Comparison of ENCODE assay signal across 1 cellular context in the genomic region with DNA sequence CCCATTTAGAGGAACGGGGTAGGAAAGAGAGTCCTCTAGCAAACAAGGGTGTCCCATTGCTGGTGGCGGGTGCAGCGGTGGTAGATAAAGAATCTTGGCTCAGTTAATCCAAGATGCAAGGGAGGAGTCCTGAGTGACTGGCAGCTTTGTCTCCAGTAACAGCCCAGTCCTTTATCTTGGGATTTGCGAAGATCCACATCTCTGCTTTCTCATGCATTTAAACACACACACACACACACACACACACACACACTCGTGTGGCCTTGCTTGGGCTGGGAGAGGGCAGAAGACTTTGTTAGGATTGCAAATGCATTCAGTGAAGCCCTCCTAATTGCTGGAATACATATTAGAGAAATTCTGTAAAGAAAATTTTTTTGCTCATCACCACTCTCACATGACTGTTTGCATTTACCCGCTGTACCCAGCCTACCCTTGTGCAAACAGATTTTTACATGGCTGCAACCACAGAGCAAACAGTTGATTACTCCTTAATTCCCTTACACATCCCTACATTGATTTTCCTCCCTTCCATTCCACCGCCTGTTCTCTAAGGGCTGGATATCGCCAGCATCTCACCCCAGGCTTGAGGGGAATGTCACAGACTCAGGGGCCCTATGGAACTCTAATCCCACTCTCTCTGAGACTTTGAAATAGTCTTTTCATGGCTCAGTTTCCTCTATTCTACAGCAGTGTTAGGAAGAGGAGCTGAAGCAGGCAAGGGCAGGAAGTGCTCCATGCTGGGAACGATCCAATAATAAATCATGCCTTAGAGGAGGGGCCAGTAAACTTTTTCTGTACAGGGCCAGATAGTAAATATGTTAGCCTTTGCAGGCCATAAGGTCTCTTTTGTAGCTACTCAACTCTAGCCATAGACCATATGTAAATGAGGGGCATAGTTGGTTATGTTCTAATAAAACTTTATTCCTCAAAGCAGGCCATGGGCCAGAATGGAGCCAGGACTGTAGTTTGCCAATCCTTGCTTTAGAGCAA.
TF ChIP-seq lines count a peak whose summit lies in the region.

No MANE protein-coding gene starts in this region.

TF ChIP-seq in HEK293, 187 proteins besides CTCF, POLR2A, EP300 and RAD21 (continued from another document and continues in another):
- TF ChIP-seq, protein P1, sequence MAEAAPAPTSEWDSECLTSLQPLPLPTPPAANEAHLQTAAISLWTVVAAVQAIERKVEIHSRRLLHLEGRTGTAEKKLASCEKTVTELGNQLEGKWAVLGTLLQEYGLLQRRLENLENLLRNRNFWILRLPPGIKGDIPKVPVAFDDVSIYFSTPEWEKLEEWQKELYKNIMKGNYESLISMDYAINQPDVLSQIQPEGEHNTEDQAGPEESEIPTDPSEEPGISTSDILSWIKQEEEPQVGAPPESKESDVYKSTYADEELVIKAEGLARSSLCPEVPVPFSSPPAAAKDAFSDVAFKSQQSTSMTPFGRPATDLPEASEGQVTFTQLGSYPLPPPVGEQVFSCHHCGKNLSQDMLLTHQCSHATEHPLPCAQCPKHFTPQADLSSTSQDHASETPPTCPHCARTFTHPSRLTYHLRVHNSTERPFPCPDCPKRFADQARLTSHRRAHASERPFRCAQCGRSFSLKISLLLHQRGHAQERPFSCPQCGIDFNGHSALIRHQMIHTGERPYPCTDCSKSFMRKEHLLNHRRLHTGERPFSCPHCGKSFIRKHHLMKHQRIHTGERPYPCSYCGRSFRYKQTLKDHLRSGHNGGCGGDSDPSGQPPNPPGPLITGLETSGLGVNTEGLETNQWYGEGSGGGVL (tag by site-specific recombination; IDR thresholded peaks at IDR 0.05), result no peak
- no peak for TF ChIP-seq ZNF175 (tag by site-specific recombination; IDR thresholded peaks at IDR 0.05)
- TF ChIP-seq TCF7L2 (IDR thresholded peaks at IDR 0.05; ENCODE audit: borderline replicate concordance, low read depth, low read length), result no peak
- TF ChIP-seq ZNF610 (tag by site-specific recombination; IDR thresholded peaks at IDR 0.05; ENCODE audit: borderline replicate concordance), result no peak
- TF ChIP-seq ZNF184 (tag by site-specific recombination; IDR thresholded peaks at IDR 0.05), result peak; percentile 41; the same call in 1 of the 2 replicates
- TF ChIP-seq ZNF76 (tag by site-specific recombination; IDR thresholded peaks at IDR 0.05; ENCODE audit: borderline replicate concordance, low read depth), result no peak
- TF ChIP-seq, protein P2, sequence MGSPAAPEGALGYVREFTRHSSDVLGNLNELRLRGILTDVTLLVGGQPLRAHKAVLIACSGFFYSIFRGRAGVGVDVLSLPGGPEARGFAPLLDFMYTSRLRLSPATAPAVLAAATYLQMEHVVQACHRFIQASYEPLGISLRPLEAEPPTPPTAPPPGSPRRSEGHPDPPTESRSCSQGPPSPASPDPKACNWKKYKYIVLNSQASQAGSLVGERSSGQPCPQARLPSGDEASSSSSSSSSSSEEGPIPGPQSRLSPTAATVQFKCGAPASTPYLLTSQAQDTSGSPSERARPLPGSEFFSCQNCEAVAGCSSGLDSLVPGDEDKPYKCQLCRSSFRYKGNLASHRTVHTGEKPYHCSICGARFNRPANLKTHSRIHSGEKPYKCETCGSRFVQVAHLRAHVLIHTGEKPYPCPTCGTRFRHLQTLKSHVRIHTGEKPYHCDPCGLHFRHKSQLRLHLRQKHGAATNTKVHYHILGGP (tag by site-specific recombination; IDR thresholded peaks at IDR 0.05), result no peak
- TF ChIP-seq ZNF266 (tag by site-specific recombination; IDR thresholded peaks at IDR 0.05; ENCODE audit: low read depth), result no peak
- TF ChIP-seq SCRT2 (tag by site-specific recombination; IDR thresholded peaks at IDR 0.05), result no peak; the same call in 1 of the 2 replicates
- TF ChIP-seq, protein P3, sequence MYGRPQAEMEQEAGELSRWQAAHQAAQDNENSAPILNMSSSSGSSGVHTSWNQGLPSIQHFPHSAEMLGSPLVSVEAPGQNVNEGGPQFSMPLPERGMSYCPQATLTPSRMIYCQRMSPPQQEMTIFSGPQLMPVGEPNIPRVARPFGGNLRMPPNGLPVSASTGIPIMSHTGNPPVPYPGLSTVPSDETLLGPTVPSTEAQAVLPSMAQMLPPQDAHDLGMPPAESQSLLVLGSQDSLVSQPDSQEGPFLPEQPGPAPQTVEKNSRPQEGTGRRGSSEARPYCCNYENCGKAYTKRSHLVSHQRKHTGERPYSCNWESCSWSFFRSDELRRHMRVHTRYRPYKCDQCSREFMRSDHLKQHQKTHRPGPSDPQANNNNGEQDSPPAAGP (tag by site-specific recombination; IDR thresholded peaks at IDR 0.05), result peak; percentile 72
- peak; percentile 19; the same call in 1 of the 2 replicates for TF ChIP-seq SP2 (tag by site-specific recombination; IDR thresholded peaks at IDR 0.05)
- TF ChIP-seq ZNF843 (tag by site-specific recombination; IDR thresholded peaks at IDR 0.05), result no peak
- TF ChIP-seq ZNF426 (tag by site-specific recombination; IDR thresholded peaks at IDR 0.05), result no peak
- TF ChIP-seq, protein P4, sequence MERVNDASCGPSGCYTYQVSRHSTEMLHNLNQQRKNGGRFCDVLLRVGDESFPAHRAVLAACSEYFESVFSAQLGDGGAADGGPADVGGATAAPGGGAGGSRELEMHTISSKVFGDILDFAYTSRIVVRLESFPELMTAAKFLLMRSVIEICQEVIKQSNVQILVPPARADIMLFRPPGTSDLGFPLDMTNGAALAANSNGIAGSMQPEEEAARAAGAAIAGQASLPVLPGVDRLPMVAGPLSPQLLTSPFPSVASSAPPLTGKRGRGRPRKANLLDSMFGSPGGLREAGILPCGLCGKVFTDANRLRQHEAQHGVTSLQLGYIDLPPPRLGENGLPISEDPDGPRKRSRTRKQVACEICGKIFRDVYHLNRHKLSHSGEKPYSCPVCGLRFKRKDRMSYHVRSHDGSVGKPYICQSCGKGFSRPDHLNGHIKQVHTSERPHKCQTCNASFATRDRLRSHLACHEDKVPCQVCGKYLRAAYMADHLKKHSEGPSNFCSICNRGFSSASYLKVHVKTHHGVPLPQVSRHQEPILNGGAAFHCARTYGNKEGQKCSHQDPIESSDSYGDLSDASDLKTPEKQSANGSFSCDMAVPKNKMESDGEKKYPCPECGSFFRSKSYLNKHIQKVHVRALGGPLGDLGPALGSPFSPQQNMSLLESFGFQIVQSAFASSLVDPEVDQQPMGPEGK (tag by site-specific recombination; IDR thresholded peaks at IDR 0.05), result 0 out of 2 replicates have a peak, but pooled peaks have one; percentile 7
- TF ChIP-seq PRDM1 (tag by site-specific recombination; IDR thresholded peaks at IDR 0.05), result no peak
- no peak for TF ChIP-seq ZNF558 (tag by site-specific recombination; IDR thresholded peaks at IDR 0.05)
- TF ChIP-seq, protein P5, sequence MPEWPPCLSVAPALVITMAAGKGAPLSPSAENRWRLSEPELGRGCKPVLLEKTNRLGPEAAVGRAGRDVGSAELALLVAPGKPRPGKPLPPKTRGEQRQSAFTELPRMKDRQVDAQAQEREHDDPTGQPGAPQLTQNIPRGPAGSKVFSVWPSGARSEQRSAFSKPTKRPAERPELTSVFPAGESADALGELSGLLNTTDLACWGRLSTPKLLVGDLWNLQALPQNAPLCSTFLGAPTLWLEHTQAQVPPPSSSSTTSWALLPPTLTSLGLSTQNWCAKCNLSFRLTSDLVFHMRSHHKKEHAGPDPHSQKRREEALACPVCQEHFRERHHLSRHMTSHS (tag by site-specific recombination; IDR thresholded peaks at IDR 0.05), result no peak
- TF ChIP-seq KLF16 (tag by site-specific recombination; IDR thresholded peaks at IDR 0.05), result no peak
- TF ChIP-seq, protein P6, sequence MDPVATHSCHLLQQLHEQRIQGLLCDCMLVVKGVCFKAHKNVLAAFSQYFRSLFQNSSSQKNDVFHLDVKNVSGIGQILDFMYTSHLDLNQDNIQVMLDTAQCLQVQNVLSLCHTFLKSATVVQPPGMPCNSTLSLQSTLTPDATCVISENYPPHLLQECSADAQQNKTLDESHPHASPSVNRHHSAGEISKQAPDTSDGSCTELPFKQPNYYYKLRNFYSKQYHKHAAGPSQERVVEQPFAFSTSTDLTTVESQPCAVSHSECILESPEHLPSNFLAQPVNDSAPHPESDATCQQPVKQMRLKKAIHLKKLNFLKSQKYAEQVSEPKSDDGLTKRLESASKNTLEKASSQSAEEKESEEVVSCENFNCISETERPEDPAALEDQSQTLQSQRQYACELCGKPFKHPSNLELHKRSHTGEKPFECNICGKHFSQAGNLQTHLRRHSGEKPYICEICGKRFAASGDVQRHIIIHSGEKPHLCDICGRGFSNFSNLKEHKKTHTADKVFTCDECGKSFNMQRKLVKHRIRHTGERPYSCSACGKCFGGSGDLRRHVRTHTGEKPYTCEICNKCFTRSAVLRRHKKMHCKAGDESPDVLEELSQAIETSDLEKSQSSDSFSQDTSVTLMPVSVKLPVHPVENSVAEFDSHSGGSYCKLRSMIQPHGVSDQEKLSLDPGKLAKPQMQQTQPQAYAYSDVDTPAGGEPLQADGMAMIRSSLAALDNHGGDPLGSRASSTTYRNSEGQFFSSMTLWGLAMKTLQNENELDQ (tag by site-specific recombination; IDR thresholded peaks at IDR 0.05; ENCODE audit: low read depth), result no peak
- TF ChIP-seq ZSCAN16 (tag by site-specific recombination; IDR thresholded peaks at IDR 0.05), result no peak
- TF ChIP-seq ZBTB20 (tag by site-specific recombination; IDR thresholded peaks at IDR 0.05), result peak; percentile 41; the same call in 1 of the 2 replicates
- no peak for TF ChIP-seq GLIS2 (tag by site-specific recombination; IDR thresholded peaks at IDR 0.05)
- no peak for TF ChIP-seq ZNF274 (IDR thresholded peaks at IDR 0.05; ENCODE audit: low read length)
- no peak for TF ChIP-seq ZNF274 (tag by site-specific recombination; IDR thresholded peaks at IDR 0.05; ENCODE audit: borderline replicate concordance)
- TF ChIP-seq, protein P7, sequence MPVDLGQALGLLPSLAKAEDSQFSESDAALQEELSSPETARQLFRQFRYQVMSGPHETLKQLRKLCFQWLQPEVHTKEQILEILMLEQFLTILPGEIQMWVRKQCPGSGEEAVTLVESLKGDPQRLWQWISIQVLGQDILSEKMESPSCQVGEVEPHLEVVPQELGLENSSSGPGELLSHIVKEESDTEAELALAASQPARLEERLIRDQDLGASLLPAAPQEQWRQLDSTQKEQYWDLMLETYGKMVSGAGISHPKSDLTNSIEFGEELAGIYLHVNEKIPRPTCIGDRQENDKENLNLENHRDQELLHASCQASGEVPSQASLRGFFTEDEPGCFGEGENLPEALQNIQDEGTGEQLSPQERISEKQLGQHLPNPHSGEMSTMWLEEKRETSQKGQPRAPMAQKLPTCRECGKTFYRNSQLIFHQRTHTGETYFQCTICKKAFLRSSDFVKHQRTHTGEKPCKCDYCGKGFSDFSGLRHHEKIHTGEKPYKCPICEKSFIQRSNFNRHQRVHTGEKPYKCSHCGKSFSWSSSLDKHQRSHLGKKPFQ (tag by site-specific recombination; IDR thresholded peaks at IDR 0.05), result no peak
- TF ChIP-seq ZNF600 (tag by site-specific recombination; IDR thresholded peaks at IDR 0.05), result peak; percentile 82
- no peak for TF ChIP-seq ZNF701 (tag by site-specific recombination; IDR thresholded peaks at IDR 0.05)
- TF ChIP-seq ZNF16 (tag by site-specific recombination; IDR thresholded peaks at IDR 0.05; ENCODE audit: low read depth), result no peak
- TF ChIP-seq ZBTB17 (tag by site-specific recombination; IDR thresholded peaks at IDR 0.05), result peak; percentile 76
- TF ChIP-seq ZNF664 (tag by site-specific recombination; IDR thresholded peaks at IDR 0.05), result no peak
- TF ChIP-seq ZNF335 (tag by site-specific recombination; conservative IDR thresholded peaks at IDR 0.05), result peak; percentile 58
- TF ChIP-seq SP7 (tag by site-specific recombination; IDR thresholded peaks at IDR 0.05), result peak; percentile 49
- TF ChIP-seq, protein P8, sequence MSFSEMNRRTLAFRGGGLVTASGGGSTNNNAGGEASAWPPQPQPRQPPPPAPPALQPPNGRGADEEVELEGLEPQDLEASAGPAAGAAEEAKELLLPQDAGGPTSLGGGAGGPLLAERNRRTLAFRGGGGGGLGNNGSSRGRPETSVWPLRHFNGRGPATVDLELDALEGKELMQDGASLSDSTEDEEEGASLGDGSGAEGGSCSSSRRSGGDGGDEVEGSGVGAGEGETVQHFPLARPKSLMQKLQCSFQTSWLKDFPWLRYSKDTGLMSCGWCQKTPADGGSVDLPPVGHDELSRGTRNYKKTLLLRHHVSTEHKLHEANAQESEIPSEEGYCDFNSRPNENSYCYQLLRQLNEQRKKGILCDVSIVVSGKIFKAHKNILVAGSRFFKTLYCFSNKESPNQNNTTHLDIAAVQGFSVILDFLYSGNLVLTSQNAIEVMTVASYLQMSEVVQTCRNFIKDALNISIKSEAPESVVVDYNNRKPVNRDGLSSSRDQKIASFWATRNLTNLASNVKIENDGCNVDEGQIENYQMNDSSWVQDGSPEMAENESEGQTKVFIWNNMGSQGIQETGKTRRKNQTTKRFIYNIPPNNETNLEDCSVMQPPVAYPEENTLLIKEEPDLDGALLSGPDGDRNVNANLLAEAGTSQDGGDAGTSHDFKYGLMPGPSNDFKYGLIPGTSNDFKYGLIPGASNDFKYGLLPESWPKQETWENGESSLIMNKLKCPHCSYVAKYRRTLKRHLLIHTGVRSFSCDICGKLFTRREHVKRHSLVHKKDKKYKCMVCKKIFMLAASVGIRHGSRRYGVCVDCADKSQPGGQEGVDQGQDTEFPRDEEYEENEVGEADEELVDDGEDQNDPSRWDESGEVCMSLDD (tag by site-specific recombination; IDR thresholded peaks at IDR 0.05), result no peak
- no peak for TF ChIP-seq ZNF174 (tag by site-specific recombination; IDR thresholded peaks at IDR 0.05)
- TF ChIP-seq, protein P9, sequence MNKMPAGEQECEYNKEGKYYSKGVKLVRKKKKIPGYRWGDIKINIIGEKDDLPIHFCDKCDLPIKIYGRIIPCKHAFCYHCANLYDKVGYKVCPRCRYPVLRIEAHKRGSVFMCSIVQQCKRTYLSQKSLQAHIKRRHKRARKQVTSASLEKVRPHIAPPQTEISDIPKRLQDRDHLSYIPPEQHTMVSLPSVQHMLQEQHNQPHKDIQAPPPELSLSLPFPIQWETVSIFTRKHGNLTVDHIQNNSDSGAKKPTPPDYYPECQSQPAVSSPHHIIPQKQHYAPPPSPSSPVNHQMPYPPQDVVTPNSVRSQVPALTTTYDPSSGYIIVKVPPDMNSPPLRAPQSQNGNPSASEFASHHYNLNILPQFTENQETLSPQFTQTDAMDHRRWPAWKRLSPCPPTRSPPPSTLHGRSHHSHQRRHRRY (tag by site-specific recombination; IDR thresholded peaks at IDR 0.05), result no peak
- no peak for TF ChIP-seq ZNF292 (tag by site-specific recombination; IDR thresholded peaks at IDR 0.05; ENCODE audit: borderline replicate concordance, low read depth)
- no peak for TF ChIP-seq ZBTB1 (tag by site-specific recombination; IDR thresholded peaks at IDR 0.05)
- no peak for TF ChIP-seq ZNF132 (tag by site-specific recombination; IDR thresholded peaks at IDR 0.05; ENCODE audit: borderline replicate concordance)
- TF ChIP-seq ZNF768 (tag by site-specific recombination; IDR thresholded peaks at IDR 0.05), result no peak
- no peak for TF ChIP-seq KLF8 (tag by site-specific recombination; IDR thresholded peaks at IDR 0.05)
- no peak for TF ChIP-seq ZNF48 (tag by site-specific recombination; IDR thresholded peaks at IDR 0.05)
- no peak for TF ChIP-seq ZNF37A (tag by site-specific recombination; IDR thresholded peaks at IDR 0.05)
- TF ChIP-seq ZNF514 (tag by site-specific recombination; IDR thresholded peaks at IDR 0.05), result no peak
- no peak for TF ChIP-seq KLF7 (tag by site-specific recombination; IDR thresholded peaks at IDR 0.05; ENCODE audit: borderline replicate concordance)
- TF ChIP-seq ZNF223 (tag by site-specific recombination; IDR thresholded peaks at IDR 0.05), result no peak
- no peak for TF ChIP-seq ZNF146 (tag by site-specific recombination; IDR thresholded peaks at IDR 0.05)
- TF ChIP-seq ZNF394 (tag by site-specific recombination; IDR thresholded peaks at IDR 0.05; ENCODE audit: borderline replicate concordance), result no peak
- no peak for TF ChIP-seq ZNF202 (tag by site-specific recombination; IDR thresholded peaks at IDR 0.05; ENCODE audit: borderline replicate concordance)
